In the genomic region with DNA sequence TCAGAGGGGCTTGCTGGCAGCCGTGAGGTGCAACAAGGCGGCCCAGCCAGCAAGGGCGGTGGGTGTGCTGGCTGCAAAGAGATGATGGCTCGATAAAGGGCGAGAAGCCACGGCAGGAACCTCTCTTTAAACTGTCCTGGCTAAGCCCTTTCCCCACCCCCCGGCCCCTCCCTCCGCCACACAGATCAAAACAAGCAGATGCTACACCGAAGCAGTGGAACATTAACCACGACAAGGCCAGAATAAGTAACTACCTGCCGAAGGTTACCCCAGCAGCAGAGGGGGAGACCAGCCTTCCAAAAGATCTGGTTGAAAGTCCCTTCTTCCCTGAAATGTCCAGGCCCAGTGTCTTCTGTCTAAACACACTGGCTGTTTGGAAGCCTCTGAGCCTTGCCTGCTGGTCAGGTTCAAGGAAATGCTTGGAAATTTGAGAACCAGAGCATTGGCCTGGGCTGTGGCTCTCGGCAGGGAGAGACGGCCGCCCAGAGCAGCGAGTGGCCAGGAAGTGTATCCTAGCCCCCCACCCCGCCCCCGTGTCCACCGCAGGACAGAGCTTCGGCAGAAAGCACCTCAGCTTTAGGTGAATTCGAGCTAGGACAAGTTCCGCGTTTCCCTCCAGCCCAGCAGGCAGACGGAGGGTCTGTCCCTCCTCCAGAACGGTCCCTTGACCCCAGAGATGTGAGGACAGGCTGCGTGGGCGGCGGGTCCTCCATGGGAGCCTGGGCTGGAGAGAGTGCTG, we compare ENCODE assay signal across 1 cellular context.
TF ChIP-seq lines count a peak whose summit lies in the region.

No MANE protein-coding gene starts in this region.

TF ChIP-seq in HepG2, 621 proteins besides CTCF, POLR2A, EP300 and RAD21 (continued from another document and continues in another):
- TF ChIP-seq, protein P1, sequence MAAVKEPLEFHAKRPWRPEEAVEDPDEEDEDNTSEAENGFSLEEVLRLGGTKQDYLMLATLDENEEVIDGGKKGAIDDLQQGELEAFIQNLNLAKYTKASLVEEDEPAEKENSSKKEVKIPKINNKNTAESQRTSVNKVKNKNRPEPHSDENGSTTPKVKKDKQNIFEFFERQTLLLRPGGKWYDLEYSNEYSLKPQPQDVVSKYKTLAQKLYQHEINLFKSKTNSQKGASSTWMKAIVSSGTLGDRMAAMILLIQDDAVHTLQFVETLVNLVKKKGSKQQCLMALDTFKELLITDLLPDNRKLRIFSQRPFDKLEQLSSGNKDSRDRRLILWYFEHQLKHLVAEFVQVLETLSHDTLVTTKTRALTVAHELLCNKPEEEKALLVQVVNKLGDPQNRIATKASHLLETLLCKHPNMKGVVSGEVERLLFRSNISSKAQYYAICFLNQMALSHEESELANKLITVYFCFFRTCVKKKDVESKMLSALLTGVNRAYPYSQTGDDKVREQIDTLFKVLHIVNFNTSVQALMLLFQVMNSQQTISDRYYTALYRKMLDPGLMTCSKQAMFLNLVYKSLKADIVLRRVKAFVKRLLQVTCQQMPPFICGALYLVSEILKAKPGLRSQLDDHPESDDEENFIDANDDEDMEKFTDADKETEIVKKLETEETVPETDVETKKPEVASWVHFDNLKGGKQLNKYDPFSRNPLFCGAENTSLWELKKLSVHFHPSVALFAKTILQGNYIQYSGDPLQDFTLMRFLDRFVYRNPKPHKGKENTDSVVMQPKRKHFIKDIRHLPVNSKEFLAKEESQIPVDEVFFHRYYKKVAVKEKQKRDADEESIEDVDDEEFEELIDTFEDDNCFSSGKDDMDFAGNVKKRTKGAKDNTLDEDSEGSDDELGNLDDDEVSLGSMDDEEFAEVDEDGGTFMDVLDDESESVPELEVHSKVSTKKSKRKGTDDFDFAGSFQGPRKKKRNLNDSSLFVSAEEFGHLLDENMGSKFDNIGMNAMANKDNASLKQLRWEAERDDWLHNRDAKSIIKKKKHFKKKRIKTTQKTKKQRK (IDR thresholded peaks at IDR 0.05; ENCODE audit: low read length) = no peak
- TF ChIP-seq, protein P2, sequence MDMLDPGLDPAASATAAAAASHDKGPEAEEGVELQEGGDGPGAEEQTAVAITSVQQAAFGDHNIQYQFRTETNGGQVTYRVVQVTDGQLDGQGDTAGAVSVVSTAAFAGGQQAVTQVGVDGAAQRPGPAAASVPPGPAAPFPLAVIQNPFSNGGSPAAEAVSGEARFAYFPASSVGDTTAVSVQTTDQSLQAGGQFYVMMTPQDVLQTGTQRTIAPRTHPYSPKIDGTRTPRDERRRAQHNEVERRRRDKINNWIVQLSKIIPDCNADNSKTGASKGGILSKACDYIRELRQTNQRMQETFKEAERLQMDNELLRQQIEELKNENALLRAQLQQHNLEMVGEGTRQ (IDR thresholded peaks at IDR 0.05; ENCODE audit: low read depth, low read length) = no peak
- TF ChIP-seq, protein P2 (CRISPR knock-in tag; IDR thresholded peaks at IDR 0.05; ENCODE audit: borderline replicate concordance) = no peak
- TF ChIP-seq CENPT (CRISPR knock-in tag; IDR thresholded peaks at IDR 0.05; ENCODE audit: low read depth) (no peak), ZNF710 (CRISPR knock-in tag; IDR thresholded peaks at IDR 0.05; ENCODE audit: borderline replicate concordance) (no peak; the same call in 1 of the 2 replicates), FOXO4 (CRISPR knock-in tag; conservative IDR thresholded peaks at IDR 0.05) (0 out of 2 replicates have a peak, but pooled peaks have one; percentile 34), SRY (CRISPR knock-in tag; IDR thresholded peaks at IDR 0.05) (no peak; the same call in 1 of the 2 replicates), NFIB (CRISPR knock-in tag; IDR thresholded peaks at IDR 0.05; ENCODE audit: borderline replicate concordance) (no peak), ZNF678 (CRISPR knock-in tag; IDR thresholded peaks at IDR 0.05) (no peak), KAT8 (CRISPR knock-in tag; IDR thresholded peaks at IDR 0.05) (peak; percentile 41; the same call in 1 of the 2 replicates), DNMT1 (CRISPR knock-in tag; IDR thresholded peaks at IDR 0.05) (no peak), SMYD3 (CRISPR knock-in tag; IDR thresholded peaks at IDR 0.05) (no peak), GLMP (CRISPR knock-in tag; IDR thresholded peaks at IDR 0.05; ENCODE audit: borderline replicate concordance) (no peak), ZNF546 (CRISPR knock-in tag; conservative IDR thresholded peaks at IDR 0.05) (0 out of 2 replicates have a peak, but pooled peaks have one; percentile 59), NFRKB (IDR thresholded peaks at IDR 0.05) (no peak), CAMTA2 (CRISPR knock-in tag; IDR thresholded peaks at IDR 0.05; ENCODE audit: borderline replicate concordance) (no peak), NAIF1 (CRISPR knock-in tag; IDR thresholded peaks at IDR 0.05; ENCODE audit: borderline replicate concordance) (peak; percentile 77; the same call in 1 of the 2 replicates), PHB2 (IDR thresholded peaks at IDR 0.05; ENCODE audit: partially characterized antibody) (no peak), RARG (CRISPR knock-in tag; IDR thresholded peaks at IDR 0.05; ENCODE audit: low read depth) (no peak), MIER2 (CRISPR knock-in tag; IDR thresholded peaks at IDR 0.05) (no peak), ZNF562 (CRISPR knock-in tag; IDR thresholded peaks at IDR 0.05; ENCODE audit: borderline replicate concordance) (no peak), ZNF737 (CRISPR knock-in tag; IDR thresholded peaks at IDR 0.05; ENCODE audit: borderline replicate concordance) (no peak), XBP1 (CRISPR knock-in tag; IDR thresholded peaks at IDR 0.05) (no peak; the same call in 1 of the 2 replicates), ZBTB7A (CRISPR knock-in tag; IDR thresholded peaks at IDR 0.05) (no peak; the same call in 1 of the 2 replicates), ZNF460 (CRISPR knock-in tag; IDR thresholded peaks at IDR 0.05; ENCODE audit: borderline replicate concordance) (no peak), NCOA2 (CRISPR knock-in tag; IDR thresholded peaks at IDR 0.05) (peak; percentile 16), CCAR2 (optimal IDR thresholded peaks at IDR 0.05; ENCODE audit: low read depth, low read length) (no peak)
- TF ChIP-seq, protein P3, sequence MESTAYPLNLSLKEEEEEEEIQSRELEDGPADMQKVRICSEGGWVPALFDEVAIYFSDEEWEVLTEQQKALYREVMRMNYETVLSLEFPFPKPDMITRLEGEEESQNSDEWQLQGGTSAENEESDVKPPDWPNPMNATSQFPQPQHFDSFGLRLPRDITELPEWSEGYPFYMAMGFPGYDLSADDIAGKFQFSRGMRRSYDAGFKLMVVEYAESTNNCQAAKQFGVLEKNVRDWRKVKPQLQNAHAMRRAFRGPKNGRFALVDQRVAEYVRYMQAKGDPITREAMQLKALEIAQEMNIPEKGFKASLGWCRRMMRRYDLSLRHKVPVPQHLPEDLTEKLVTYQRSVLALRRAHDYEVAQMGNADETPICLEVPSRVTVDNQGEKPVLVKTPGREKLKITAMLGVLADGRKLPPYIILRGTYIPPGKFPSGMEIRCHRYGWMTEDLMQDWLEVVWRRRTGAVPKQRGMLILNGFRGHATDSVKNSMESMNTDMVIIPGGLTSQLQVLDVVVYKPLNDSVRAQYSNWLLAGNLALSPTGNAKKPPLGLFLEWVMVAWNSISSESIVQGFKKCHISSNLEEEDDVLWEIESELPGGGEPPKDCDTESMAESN (CRISPR knock-in tag; conservative IDR thresholded peaks at IDR 0.05) = 0 out of 2 replicates have a peak, but pooled peaks have one; percentile 51
- TF ChIP-seq, protein P4, sequence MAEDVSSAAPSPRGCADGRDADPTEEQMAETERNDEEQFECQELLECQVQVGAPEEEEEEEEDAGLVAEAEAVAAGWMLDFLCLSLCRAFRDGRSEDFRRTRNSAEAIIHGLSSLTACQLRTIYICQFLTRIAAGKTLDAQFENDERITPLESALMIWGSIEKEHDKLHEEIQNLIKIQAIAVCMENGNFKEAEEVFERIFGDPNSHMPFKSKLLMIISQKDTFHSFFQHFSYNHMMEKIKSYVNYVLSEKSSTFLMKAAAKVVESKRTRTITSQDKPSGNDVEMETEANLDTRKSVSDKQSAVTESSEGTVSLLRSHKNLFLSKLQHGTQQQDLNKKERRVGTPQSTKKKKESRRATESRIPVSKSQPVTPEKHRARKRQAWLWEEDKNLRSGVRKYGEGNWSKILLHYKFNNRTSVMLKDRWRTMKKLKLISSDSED (CRISPR knock-in tag; IDR thresholded peaks at IDR 0.05) = no peak
- TF ChIP-seq, protein P5, sequence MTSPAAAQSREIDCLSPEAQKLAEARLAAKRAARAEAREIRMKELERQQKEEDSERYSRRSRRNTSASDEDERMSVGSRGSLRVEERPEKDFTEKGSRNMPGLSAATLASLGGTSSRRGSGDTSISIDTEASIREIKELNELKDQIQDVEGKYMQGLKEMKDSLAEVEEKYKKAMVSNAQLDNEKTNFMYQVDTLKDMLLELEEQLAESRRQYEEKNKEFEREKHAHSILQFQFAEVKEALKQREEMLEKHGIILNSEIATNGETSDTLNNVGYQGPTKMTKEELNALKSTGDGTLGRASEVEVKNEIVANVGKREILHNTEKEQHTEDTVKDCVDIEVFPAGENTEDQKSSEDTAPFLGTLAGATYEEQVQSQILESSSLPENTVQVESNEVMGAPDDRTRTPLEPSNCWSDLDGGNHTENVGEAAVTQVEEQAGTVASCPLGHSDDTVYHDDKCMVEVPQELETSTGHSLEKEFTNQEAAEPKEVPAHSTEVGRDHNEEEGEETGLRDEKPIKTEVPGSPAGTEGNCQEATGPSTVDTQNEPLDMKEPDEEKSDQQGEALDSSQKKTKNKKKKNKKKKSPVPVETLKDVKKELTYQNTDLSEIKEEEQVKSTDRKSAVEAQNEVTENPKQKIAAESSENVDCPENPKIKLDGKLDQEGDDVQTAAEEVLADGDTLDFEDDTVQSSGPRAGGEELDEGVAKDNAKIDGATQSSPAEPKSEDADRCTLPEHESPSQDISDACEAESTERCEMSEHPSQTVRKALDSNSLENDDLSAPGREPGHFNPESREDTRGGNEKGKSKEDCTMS (CRISPR knock-in tag; conservative IDR thresholded peaks at IDR 0.05) = no peak
- TF ChIP-seq, protein P6, sequence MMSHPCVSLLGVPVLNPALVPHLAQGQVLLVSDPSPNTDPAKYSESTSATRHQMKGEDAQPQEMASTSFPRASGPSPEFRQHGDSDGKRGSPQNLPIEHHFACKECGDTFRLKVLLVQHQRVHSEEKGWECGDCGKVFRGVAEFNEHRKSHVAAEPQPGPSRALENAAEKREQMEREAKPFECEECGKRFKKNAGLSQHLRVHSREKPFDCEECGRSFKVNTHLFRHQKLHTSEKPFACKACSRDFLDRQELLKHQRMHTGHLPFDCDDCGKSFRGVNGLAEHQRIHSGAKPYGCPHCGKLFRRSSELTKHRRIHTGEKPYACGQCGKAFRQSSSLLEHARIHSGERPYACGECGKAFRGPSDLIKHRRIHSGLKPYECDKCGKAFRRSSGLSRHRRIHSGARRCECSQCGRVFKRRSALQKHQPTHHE (CRISPR knock-in tag; IDR thresholded peaks at IDR 0.05; ENCODE audit: borderline replicate concordance) = no peak
- TF ChIP-seq, protein P7, sequence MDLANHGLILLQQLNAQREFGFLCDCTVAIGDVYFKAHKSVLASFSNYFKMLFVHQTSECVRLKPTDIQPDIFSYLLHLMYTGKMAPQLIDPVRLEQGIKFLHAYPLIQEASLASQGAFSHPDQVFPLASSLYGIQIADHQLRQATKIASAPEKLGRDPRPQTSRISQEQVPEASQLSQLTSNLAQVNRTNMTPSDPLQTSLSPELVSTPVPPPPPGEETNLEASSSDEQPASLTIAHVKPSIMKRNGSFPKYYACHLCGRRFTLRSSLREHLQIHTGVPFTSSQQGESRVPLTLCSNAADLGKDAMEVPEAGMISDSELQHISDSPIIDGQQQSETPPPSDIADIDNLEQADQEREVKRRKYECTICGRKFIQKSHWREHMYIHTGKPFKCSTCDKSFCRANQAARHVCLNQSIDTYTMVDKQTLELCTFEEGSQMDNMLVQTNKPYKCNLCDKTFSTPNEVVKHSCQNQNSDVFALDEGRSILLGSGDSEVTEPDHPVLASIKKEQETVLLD (CRISPR knock-in tag; IDR thresholded peaks at IDR 0.05; ENCODE audit: low read depth) = no peak
- TF ChIP-seq, protein P8, sequence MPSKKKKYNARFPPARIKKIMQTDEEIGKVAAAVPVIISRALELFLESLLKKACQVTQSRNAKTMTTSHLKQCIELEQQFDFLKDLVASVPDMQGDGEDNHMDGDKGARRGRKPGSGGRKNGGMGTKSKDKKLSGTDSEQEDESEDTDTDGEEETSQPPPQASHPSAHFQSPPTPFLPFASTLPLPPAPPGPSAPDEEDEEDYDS (CRISPR knock-in tag; IDR thresholded peaks at IDR 0.05) = peak; percentile 92
